In the genomic region with DNA sequence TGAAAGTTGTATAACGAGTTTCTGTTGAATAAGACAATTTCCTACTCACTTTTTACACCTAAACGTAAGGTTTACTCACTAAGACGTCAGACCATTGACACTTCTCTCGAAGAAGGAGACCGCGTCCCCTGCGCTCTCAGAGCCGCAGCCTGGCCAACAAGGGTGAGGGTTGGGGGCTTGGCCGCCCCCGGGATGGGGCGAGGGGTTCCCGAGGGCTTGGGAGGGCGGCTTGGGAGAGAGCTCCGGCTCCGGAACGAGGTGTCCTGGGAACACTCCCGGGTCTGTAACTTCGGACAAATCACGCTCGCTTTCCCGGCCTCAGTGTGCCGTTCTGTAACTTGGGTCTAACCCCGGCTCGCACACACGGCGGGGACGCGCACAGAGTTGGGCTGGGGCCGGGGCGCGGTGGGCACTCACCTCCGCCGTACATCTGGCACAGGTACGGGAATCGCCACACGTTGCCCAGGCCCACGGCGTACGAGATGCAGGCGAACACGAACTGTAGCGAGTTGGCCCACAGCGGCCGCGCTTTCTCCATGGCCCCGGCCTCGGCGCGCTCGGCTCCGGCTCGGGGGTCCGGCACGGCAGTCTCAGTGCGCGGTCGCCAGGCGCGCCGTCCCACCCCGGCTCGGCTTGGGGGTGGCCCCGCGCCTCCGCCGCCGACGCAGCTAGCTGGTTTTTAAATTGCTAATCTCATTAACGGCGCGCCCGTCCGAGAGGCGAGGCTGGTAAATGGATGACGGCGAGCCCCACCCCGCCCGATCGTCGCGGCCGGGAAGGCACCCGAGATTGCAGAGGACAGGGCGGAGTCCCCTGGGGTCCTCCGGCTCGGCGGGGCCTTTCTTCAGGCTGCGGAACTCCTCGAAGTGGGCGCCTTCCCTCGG, we compare ENCODE assay signal across 9 cellular contexts. TPM values are rescaled to one million over a fixed set of nuclear protein-coding genes. Genes with fewer than 3 reads are reported as not detected.
A peak's percentile ranks its signal among the peaks of the same experiment; 100 is the strongest.
DNase-seq lines count a peak whose midpoint lies in the region; ATAC-seq and TF ChIP-seq lines count a peak whose summit lies in the region.
"Had no signal": no experiment of that assay in that cellular context is flagged by ENCODE, and none has a peak within 500 bp of the region (broad histone marks: within the 10 kb centered on the region; RNA-seq: fewer than 3 reads in every experiment).

A gene with protein sequence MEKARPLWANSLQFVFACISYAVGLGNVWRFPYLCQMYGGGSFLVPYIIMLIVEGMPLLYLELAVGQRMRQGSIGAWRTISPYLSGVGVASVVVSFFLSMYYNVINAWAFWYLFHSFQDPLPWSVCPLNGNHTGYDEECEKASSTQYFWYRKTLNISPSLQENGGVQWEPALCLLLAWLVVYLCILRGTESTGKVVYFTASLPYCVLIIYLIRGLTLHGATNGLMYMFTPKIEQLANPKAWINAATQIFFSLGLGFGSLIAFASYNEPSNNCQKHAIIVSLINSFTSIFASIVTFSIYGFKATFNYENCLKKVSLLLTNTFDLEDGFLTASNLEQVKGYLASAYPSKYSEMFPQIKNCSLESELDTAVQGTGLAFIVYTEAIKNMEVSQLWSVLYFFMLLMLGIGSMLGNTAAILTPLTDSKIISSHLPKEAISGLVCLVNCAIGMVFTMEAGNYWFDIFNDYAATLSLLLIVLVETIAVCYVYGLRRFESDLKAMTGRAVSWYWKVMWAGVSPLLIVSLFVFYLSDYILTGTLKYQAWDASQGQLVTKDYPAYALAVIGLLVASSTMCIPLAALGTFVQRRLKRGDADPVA (minus strand): TSS at position 655 of the 884 bp plus-strand sequence. CDS start 117 bp downstream, at position 538.

- no peaks in the 10 kb centered on the region for H3K36me3 Mint-ChIP-seq in activated CD8-positive, alpha-beta memory T cell treated with anti-CD3 and anti-CD28 coated beads, Interleukin-2, amount 10 ng/mL, durations not matched to agents 7 days and 5 days

- peaks cover 7% of the 10 kb centered on the region for H3K4me1 Mint-ChIP-seq in activated CD8-positive, alpha-beta memory T cell treated with anti-CD3 and anti-CD28 coated beads, Interleukin-2, amount 10 ng/mL, durations not matched to agents 7 days and 5 days

- dilution Hi-C loops in mammary epithelial cell (cut with HindIII; ENCODE audit: low sequenced_read_pairs) = no loop called here

- H3K27ac Mint-ChIP-seq in activated CD8-positive, alpha-beta memory T cell treated with anti-CD3 and anti-CD28 coated beads, Interleukin-2, amount 10 ng/mL, durations not matched to agents 7 days and 5 days = no peak within 1 kb of the TSS

- no TSS peak for BruUV-seq in mammary epithelial cell (replicated peaks; lab: Mats Ljungman, UMichigan)

- in situ Hi-C loops in mammary epithelial cell (cut with MboI; ENCODE audit: low sequenced_read_pairs in 2 of 2) = no loop called here

- peak within 1 kb of the TSS; percentile 97 for H3K4me2 ChIP-seq in mammary epithelial cell (ENCODE audit: insufficient read depth, low read depth, low read length)

- peak within 1 kb of the TSS; percentile 77 for H2AFZ ChIP-seq in mammary epithelial cell (ENCODE audit: low read depth, low read length)

- H4K20me1 ChIP-seq in mammary epithelial cell (ENCODE audit: insufficient read depth, low read length) = no peaks in the 10 kb centered on the region

- H3K27me3 ChIP-seq in mammary epithelial cell (ENCODE audit: insufficient read depth, low read length) = peaks cover 16% of the 10 kb centered on the region
- peaks cover 49% of the 10 kb centered on the region for H3K27me3 ChIP-seq in lower lobe of right lung (ENCODE audit: low read depth)
- H3K27me3 ChIP-seq in thymus (ENCODE audit: control insufficient read depth, insufficient read depth) = peaks cover 18% of the 10 kb centered on the region

- no peaks in the 10 kb centered on the region for H3K9me3 ChIP-seq in mammary epithelial cell (replicated peaks; ENCODE audit: insufficient read depth, low read length)
- H3K9me3 ChIP-seq in lower lobe of right lung = no peaks in the 10 kb centered on the region
- no peaks in the 10 kb centered on the region for H3K9me3 ChIP-seq in thymus (ENCODE audit: control insufficient read depth)

- H3K36me3 ChIP-seq in mammary epithelial cell (ENCODE audit: insufficient read depth, low read length) = no peaks in the 10 kb centered on the region
- no peaks in the 10 kb centered on the region for H3K36me3 ChIP-seq in lower lobe of right lung
- H3K36me3 ChIP-seq in thymus (ENCODE audit: control insufficient read depth, insufficient read depth) = no peaks in the 10 kb centered on the region

- ATAC-seq in activated CD8-positive, alpha-beta memory T cell treated with anti-CD3 and anti-CD28 coated beads, Interleukin-2, amount 10 ng/mL, durations not matched to agents 7 days and 5 days = peak; percentile 63
- ATAC-seq in lower lobe of right lung (peak; percentile 48 to 70), GM18870 (IDR thresholded peaks at IDR 0.05; ENCODE audit: unreplicated experiment) (no peak), HG02938 (IDR thresholded peaks at IDR 0.05; ENCODE audit: unreplicated experiment) (no peak)

- DNase-seq in activated CD8-positive, alpha-beta memory T cell treated with anti-CD3 and anti-CD28 coated beads, Interleukin-2, amount 10 ng/mL, durations not matched to agents 7 days and 5 days = peak; percentile 40
- DNase-seq in activated CD8-positive, alpha-beta memory T cell treated with anti-CD3 and anti-CD28 coated beads for 24 hours = no peak
- no peak for DNase-seq in mammary epithelial cell
- no peak for DNase-seq in lower lobe of right lung
- DNase-seq in NCI-H187 treated with DMSO at 0.1 percent for 48 hours (lab: John Stamatoyannopoulos, UW) = no peak

- peaks cover 72% of the 10 kb centered on the region for H3K27me3 Mint-ChIP-seq in activated CD8-positive, alpha-beta memory T cell treated with anti-CD3 and anti-CD28 coated beads, Interleukin-2, amount 10 ng/mL, durations not matched to agents 7 days and 5 days

- no peaks in the 10 kb centered on the region for H3K79me2 ChIP-seq in mammary epithelial cell (ENCODE audit: insufficient read depth, low read length)

- no peaks in the 10 kb centered on the region for H3K9me3 Mint-ChIP-seq in activated CD8-positive, alpha-beta memory T cell treated with anti-CD3 and anti-CD28 coated beads, Interleukin-2, amount 10 ng/mL, durations not matched to agents 7 days and 5 days (ENCODE audit: low read depth)

- H3K4me1 ChIP-seq in mammary epithelial cell (ENCODE audit: insufficient read depth, low read length) (peaks cover 5% of the 10 kb centered on the region), lower lobe of right lung (peaks cover 16% of the 10 kb centered on the region), thymus (ENCODE audit: control insufficient read depth, insufficient read depth, low read length) (peaks cover 7% of the 10 kb centered on the region)

- no peak within 1 kb of the TSS for H3K9ac ChIP-seq in mammary epithelial cell (ENCODE audit: insufficient read depth, low read length)

- WGBS in mammary epithelial cell (ENCODE audit: low coverage, missing lambda C conversion rate) = 13% methylated on average over 25 of the region's 91 CpGs
- WGBS in thymus = 5% methylated on average over 91 of the region's 91 CpGs

- peak within 1 kb of the TSS; percentile 55 for H3K4me3 Mint-ChIP-seq in activated CD8-positive, alpha-beta memory T cell treated with anti-CD3 and anti-CD28 coated beads, Interleukin-2, amount 10 ng/mL, durations not matched to agents 7 days and 5 days

- H3K4me3 ChIP-seq in mammary epithelial cell (replicated peaks in 1 of 3; ENCODE audit: insufficient read depth in 1 of 3, low read depth in 2 of 3, low read length in 3 of 3) = peak within 1 kb of the TSS; percentile 18 to 59 (median 54)
- H3K4me3 ChIP-seq in lower lobe of right lung = peak within 1 kb of the TSS; percentile 57
- H3K4me3 ChIP-seq in thymus (ENCODE audit: low read length) = peak within 1 kb of the TSS; percentile 53

- TF ChIP-seq CTCF in mammary epithelial cell (conservative IDR thresholded peaks at IDR 0.05 in 1 of 2, IDR thresholded peaks at IDR 0.05 in 1 of 2; ENCODE audit: extremely low read depth in 1 of 2, insufficient read depth in 1 of 2, low read depth in 1 of 2, low read length in 2 of 2) = no peak
- no peak for TF ChIP-seq CTCF in lower lobe of right lung (IDR thresholded peaks at IDR 0.05)

- intact Hi-C loops in mammary epithelial cell (cut with micrococcal nuclease) (no loop called here), lower lobe of right lung (cut with DNase I) (no loop called here)

- H3K27ac ChIP-seq in mammary epithelial cell (ENCODE audit: insufficient read depth, low read depth, low read length) (no peak within 1 kb of the TSS), lower lobe of right lung (no peak within 1 kb of the TSS), thymus (ENCODE audit: low read depth) (no peak within 1 kb of the TSS)

- CTCF ChIA-PET in activated CD8-positive, alpha-beta memory T cell treated with anti-CD3 and anti-CD28 coated beads, Interleukin-2, amount 10 ng/mL, durations not matched to agents 7 days and 5 days (lab: Charles Lee) = no interaction called here
- CTCF ChIA-PET in mammary epithelial cell (lab: Charles Lee; ENCODE audit: low non-redundant PET) = no interaction called here

RNA-seq across cellular contexts. Expression of the gene that starts here (rescaled TPM):
- under 1 TPM in 1 of 2 experiments, not detected in 1; 0.05 TPM for total RNA-seq in activated CD8-positive, alpha-beta memory T cell treated with anti-CD3 and anti-CD28 coated beads, Interleukin-2, amount 10 ng/mL, durations not matched to agents 7 days and 5 days
- 1 to 10 TPM in 1 of 2 donors, not detected in 1; 1.7 TPM for total RNA-seq in mammary epithelial cell
- 0.02 TPM for polyA plus RNA-seq in mammary epithelial cell
- not detected for polyA minus RNA-seq in mammary epithelial cell
- total RNA-seq in lower lobe of right lung = 4.2 TPM
- polyA plus RNA-seq in thymus = 2.4 TPM
- total RNA-seq: SK-MEL-5 had no signal

Comparison
In these comparisons a context has a peak if more than half of its experiments do, and no peak if none do; other contexts are left out.
1. Peak in DNase-seq and ATAC-seq in activated CD8-positive, alpha-beta memory T cell treated with anti-CD3 and anti-CD28 coated beads, Interleukin-2, amount 10 ng/mL, durations not matched to agents 7 days and 5 days; RNA of the gene not detected or under 1 TPM.
2. ATAC-seq: peak in lower lobe of right lung (2 of 2); none in GM18870 (single experiment) and HG02938 (single experiment).
3. Peak in every context shown above with its lines, with median percentiles within 50 percentile points of each other: H3K4me3 ChIP-seq.